ENCODE assay signal across 8 cellular contexts in genomic region chr17:47694018-47694817, GRCh38. TPM values are rescaled to one million over a fixed set of nuclear protein-coding genes. Genes with fewer than 3 reads are reported as not detected.
DNase-seq lines count a peak whose midpoint lies in the region; ATAC-seq and TF ChIP-seq lines count a peak whose summit lies in the region.

Gene TBKBP1 (plus strand): TSS chr17:47694161. CDS start chr17:47696113, 1,952 bp downstream.

- peak within 1 kb of the TSS; percentile 89 to 91 for H3K27ac ChIP-seq in ascending aorta

- H3K4me3 ChIP-seq in AG09309 (ENCODE audit: control insufficient read depth, low read depth, low read length) (peak within 1 kb of the TSS; percentile 82), ascending aorta (peak within 1 kb of the TSS; percentile 86 to 99), retinal pigment epithelial cell (ENCODE audit: low read length) (peak within 1 kb of the TSS; percentile 57)

- TF ChIP-seq CTCF in AG09309 (IDR thresholded peaks at IDR 0.05; ENCODE audit: control insufficient read depth, insufficient read depth, low read depth, low read length, missing control alignments) (no peak), ascending aorta (IDR thresholded peaks at IDR 0.05) (no peak), retinal pigment epithelial cell (conservative IDR thresholded peaks at IDR 0.05; ENCODE audit: low read depth, low read length) (no peak)

- DNase-seq in AG09309 (ENCODE audit: low read depth) (no peak), HEK293T (ENCODE audit: extremely low spot score) (peak; percentile 75), ascending aorta (ENCODE audit: low spot score in 2 of 2) (no peak), hepatic stellate cell (ENCODE audit: low spot score) (peak; percentile 64), retinal pigment epithelial cell (ENCODE audit: low read depth) (no peak), A172 (ENCODE audit: low spot score) (no peak)

- intact Hi-C loops in ascending aorta (cut with DNase I): loop anchor here (10.0 kb wide), 2 partner anchors 201 to 1201 kb away; partner anchors contain the start of genes ATP5MC1 and SP2

- ATAC-seq in SK-N-SH treated with all-trans-retinoic acid at 6 μM for 48 hours (peak; percentile 61), HG03521 (IDR thresholded peaks at IDR 0.05; ENCODE audit: unreplicated experiment) (no peak)

- POLR2A ChIA-PET in HEK293T (lab: Yijun Ruan, JAX): interaction anchor here (0.8 to 1.4 kb wide), 4 partner anchors 10 to 45 kb away, joined by 3 to 6 read pairs (median 4); partner anchors contain the start of gene KPNB1

- CTCF ChIA-PET in HEK293T (lab: Yijun Ruan, JAX): no interaction called here

- H3K9me3 ChIP-seq in ascending aorta: no peaks in the 10 kb centered on the region

- H3K36me3 ChIP-seq in ascending aorta: peaks cover 0 to 2% of the 10 kb centered on the region in 2 donors

- H3K4me1 ChIP-seq in ascending aorta: peaks cover 4 to 10% of the 10 kb centered on the region in 2 donors

- H3K27me3 ChIP-seq in ascending aorta: no peaks in the 10 kb centered on the region

TF ChIP-seq in HEK293T, 16 proteins besides CTCF, POLR2A, EP300 and RAD21:
- TF ChIP-seq SP1 (IDR thresholded peaks at IDR 0.05): no peak

TF ChIP-seq in SK-N-SH treated with all-trans-retinoic acid at 6 μM for 48 hours, 23 proteins besides CTCF, POLR2A, EP300 and RAD21:
- TF ChIP-seq ESRRG (CRISPR knock-in tag; IDR thresholded peaks at IDR 0.05) (no peak), ARNTL (CRISPR knock-in tag; IDR thresholded peaks at IDR 0.05; ENCODE audit: borderline replicate concordance, low read depth) (no peak), TOX (CRISPR knock-in tag; IDR thresholded peaks at IDR 0.05; ENCODE audit: borderline replicate concordance) (no peak), PATZ1 (CRISPR knock-in tag; IDR thresholded peaks at IDR 0.05; ENCODE audit: borderline replicate concordance) (peak; percentile 78; the same call in 1 of the 2 replicates), ZNF70 (CRISPR knock-in tag; IDR thresholded peaks at IDR 0.05) (no peak)

RNA-seq across cellular contexts. Expression of gene TBKBP1, which starts in this region (rescaled TPM):
- total RNA-seq in ascending aorta: 18.3 TPM
- 3.3 and 5.5 TPM in 2 replicates for total RNA-seq in A172 (2014; rRNA removed; shearing (Covaris generic))

Comparison
In these comparisons a context has a peak if more than half of its experiments do, and no peak if none do; other contexts are left out.
1. DNase-seq: peak in HEK293T (single experiment) and hepatic stellate cell (single experiment); none in AG09309 (single experiment), ascending aorta (0 of 2), retinal pigment epithelial cell (single experiment) and A172 (single experiment).
2. Peak in every context shown above with its lines, with median percentiles within 50 percentile points of each other: H3K4me3 ChIP-seq.